ENCODE assay signal across 18 cellular contexts in genomic region chr14:89740241-89740640, GRCh38.
DNase-seq lines count a peak whose midpoint lies in the region; ATAC-seq lines count a peak whose summit lies in the region.
"Had no signal": no experiment of that assay in that cellular context is flagged by ENCODE, and none has a peak within 500 bp of the region (broad histone marks: within the 10 kb centered on the region; RNA-seq: fewer than 3 reads in every experiment).

No MANE protein-coding gene starts in this region.

- peak; percentile 85 for ATAC-seq in esophagus mucosa
- no peak for ATAC-seq in GM19035 (IDR thresholded peaks at IDR 0.05; ENCODE audit: unreplicated experiment)
- no peak for ATAC-seq in GM21576 (IDR thresholded peaks at IDR 0.05; ENCODE audit: unreplicated experiment)
- ATAC-seq: CD8-positive, alpha-beta T cell; HCT116 had no signal

- peak; percentile 34 to 53 for DNase-seq in NCI-H526 (lab: John Stamatoyannopoulos, UW)
- DNase-seq in NCI-H526 treated with DMSO at 0.1 percent for 48 hours (lab: John Stamatoyannopoulos, UW): no peak
- DNase-seq in renal cortical epithelial cell (ENCODE audit: low read depth): peak; percentile 17
- DNase-seq in RPMI8226: no peak
- DNase-seq in NCI-H510A (lab: John Stamatoyannopoulos, UW): no peak
- DNase-seq: C1 segment of cervical spinal cord; CD8-positive, alpha-beta T cell; KG1; NCI-H1417; NCI-H1694 treated with DMSO at 0.1 percent for 48 hours; NCI-H2081 treated with DMSO at 0.1 percent for 48 hours; NCI-H446; Peyer's patch; SJCRH30 had no signal

Comparison
In these comparisons a context has a peak if more than half of its experiments do, and no peak if none do; other contexts are left out.
1. DNase-seq: peak in NCI-H526 (2 of 2) and renal cortical epithelial cell (single experiment); none in NCI-H526 treated with DMSO at 0.1 percent for 48 hours (single experiment), RPMI8226 (single experiment) and NCI-H510A (single experiment).